ENCODE assay signal across 8 cellular contexts in genomic region chr3:42600111-42600957, GRCh38. TPM values are rescaled to one million over a fixed set of nuclear protein-coding genes. Genes with fewer than 3 reads are reported as not detected.
A peak's percentile ranks its signal among the peaks of the same experiment; 100 is the strongest.
DNase-seq lines count a peak whose midpoint lies in the region; ATAC-seq and TF ChIP-seq lines count a peak whose summit lies in the region.

TSS of gene NKTR (plus strand) at chr3:42600686. CDS start at chr3:42601007, 321 bp downstream.

- peak; percentile 89 for ATAC-seq in GM19395 (IDR thresholded peaks at IDR 0.05; ENCODE audit: unreplicated experiment)
- peak; percentile 79 for ATAC-seq in HG03565 (IDR thresholded peaks at IDR 0.05; ENCODE audit: unreplicated experiment)
- peak; percentile 92 for ATAC-seq in left lung

- intact Hi-C loops in left lung (cut with DNase I), result no loop called here

- H3K9me3 ChIP-seq in left lung, result no peaks in the 10 kb centered on the region

- DNase-seq in NCI-H774 (lab: John Stamatoyannopoulos, UW) (peak; percentile 91), dermis blood vessel endothelial cell (peak; percentile 100), left lung (peak; percentile 95 to 97)
- DNase-seq in activated CD4-positive, alpha-beta T cell treated with anti-CD3 and anti-CD28 coated beads, Interleukin-2, amount 50 U/mL, for 4 hours, result peak; percentile 99 to 100
- DNase-seq in stimulated activated CD4-positive, alpha-beta T cell treated with anti-CD3 and anti-CD28 coated beads, Interleukin-2, amount 100 ng/mL, for 48 hours, result peak; percentile 99 to 100

- H3K27ac ChIP-seq in C4-2B, result peak within 1 kb of the TSS; percentile 88
- peak within 1 kb of the TSS; percentile 95 to 98 for H3K27ac ChIP-seq in left lung

- peak within 1 kb of the TSS; percentile 67 to 94 for H3K4me3 ChIP-seq in left lung

- H3K4me1 ChIP-seq in left lung, result peaks cover 16 to 46% of the 10 kb centered on the region in 2 donors

- TF ChIP-seq CTCF in C4-2B (conservative IDR thresholded peaks at IDR 0.05) (no peak), left lung (IDR thresholded peaks at IDR 0.05) (no peak)

- H3K27me3 ChIP-seq in left lung, result no peaks in the 10 kb centered on the region

- peaks cover 0 to 11% of the 10 kb centered on the region in 2 donors for H3K36me3 ChIP-seq in left lung

RNA-seq across cellular contexts. Expression of gene NKTR, which starts in this region (rescaled TPM):
- total RNA-seq in dermis blood vessel endothelial cell (61.7 and 133 TPM in 2 replicates), left lung (10 to 100 TPM; 53.7 to 66.2 TPM)

Comparison
In these comparisons a context has a peak if more than half of its experiments do, and no peak if none do; other contexts are left out.
1. Peak in every context shown above with its lines: DNase-seq, ATAC-seq, H3K4me3 ChIP-seq and H3K27ac ChIP-seq.